ENCODE assay signal across 28 cellular contexts in the genomic region with DNA sequence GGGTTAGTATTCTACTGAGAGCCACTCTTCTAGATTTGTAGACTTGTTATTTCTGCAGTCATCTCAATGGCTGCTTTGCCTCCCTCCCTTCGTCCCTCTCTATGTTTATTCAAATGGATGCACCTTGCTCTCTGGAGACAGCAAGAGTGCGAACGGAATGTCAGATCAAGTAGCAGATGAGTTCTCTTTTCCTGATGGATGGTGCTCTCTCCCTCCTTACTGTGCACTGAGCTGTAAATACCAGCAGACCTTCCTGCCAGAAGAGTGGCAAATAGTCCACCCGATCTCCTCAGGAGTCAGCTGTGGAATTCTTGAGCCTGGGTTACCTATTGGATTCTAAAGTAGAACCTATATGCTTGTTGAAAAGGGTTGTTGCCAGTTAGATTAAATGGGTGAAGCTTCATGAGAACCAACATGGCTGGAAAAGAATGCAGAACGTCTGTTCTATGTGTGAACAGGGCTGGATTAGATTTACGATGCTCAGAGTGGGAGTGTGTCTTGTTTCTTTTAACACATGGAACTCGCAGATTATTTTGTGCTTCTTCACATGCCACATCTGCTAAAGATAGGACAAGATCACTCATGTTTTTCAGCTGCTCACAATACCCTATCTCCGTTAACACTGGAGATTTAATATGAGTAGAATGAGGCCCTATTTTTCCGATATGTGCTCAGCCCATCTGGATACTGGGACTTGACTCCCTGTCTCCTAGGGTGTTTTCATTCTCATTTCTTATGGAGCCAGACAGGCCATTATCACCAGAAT. TPM values are rescaled to one million over a fixed set of nuclear protein-coding genes. Genes with fewer than 3 reads are reported as not detected.
DNase-seq lines count a peak whose midpoint lies in the region; ATAC-seq and TF ChIP-seq lines count a peak whose summit lies in the region.
"Had no signal": no experiment of that assay in that cellular context is flagged by ENCODE, and none has a peak within 500 bp of the region (broad histone marks: within the 10 kb centered on the region; RNA-seq: fewer than 3 reads in every experiment).

No MANE protein-coding gene starts in this region.

- no peak for ATAC-seq in stimulated activated effector memory CD8-positive, alpha-beta T cell treated with anti-CD3 and anti-CD28 coated beads, Interleukin-12 subunit alpha, Interleukin-12 subunit beta, amount 100 ng/mL, for 72 hours
- ATAC-seq in effector memory CD8-positive, alpha-beta T cell (replicated peaks): no peak
- ATAC-seq: gastrocnemius medialis, SK-N-SH treated with all-trans-retinoic acid at 6 μM for 48 hours had no signal

- DNase-seq in activated CD4-positive, alpha-beta T cell treated with anti-CD3 and anti-CD28 coated beads, Interleukin-2, amount 10 ng/mL, durations not matched to agents 7 days and 5 days: no peak
- DNase-seq in activated CD4-positive, alpha-beta T cell treated with anti-CD3 and anti-CD28 coated beads, Interleukin-2, amount 50 U/mL, for 48 hours: no peak
- DNase-seq in NCI-H187 (lab: John Stamatoyannopoulos, UW) (peak; percentile 9 to 43), dorsolateral prefrontal cortex (no peak), GM13976 (ENCODE audit: low spot score) (no peak), RPMI8226 (no peak)
- peak in 1 of 2 donors; percentile 43 for DNase-seq in stimulated activated effector memory CD8-positive, alpha-beta T cell treated with anti-CD3 and anti-CD28 coated beads, Interleukin-12 subunit alpha, Interleukin-12 subunit beta, amount 100 ng/mL, for 72 hours (ENCODE audit: low spot score in 2 of 2)
- no peak for DNase-seq in effector memory CD8-positive, alpha-beta T cell
- DNase-seq: activated CD4-positive, alpha-beta memory T cell treated with anti-CD3 and anti-CD28 coated beads, Interleukin-2, amount 10 ng/mL, durations not matched to agents 7 days and 5 days; activated naive CD8-positive, alpha-beta T cell treated with anti-CD3 and anti-CD28 coated beads, Interleukin-2, amount 10 ng/mL, durations not matched to agents 7 days and 5 days; activated T-cell treated with anti-CD3 and anti-CD28 coated beads, Interleukin-2, amount 50 U/mL, for 1 hour; Caco-2; effector CD4-positive, alpha-beta T cell; esophagus squamous epithelium; gastrocnemius medialis; GOT3; kidney glomerular epithelial cell; MG63; NCI-H1436; NCI-H69; occipital lobe; stimulated activated CD4-positive, alpha-beta T cell treated with anti-CD3 and anti-CD28 coated beads, Interleukin-2, amount 100 ng/mL, for 48 hours; stimulated activated naive CD4-positive, alpha-beta T cell treated with Interleukin-2 at 50 U/mL for 16 hours; trophoblast cell had no signal

- H3K4me1 Mint-ChIP-seq in activated CD4-positive, alpha-beta T cell treated with anti-CD3 and anti-CD28 coated beads, Interleukin-2, amount 10 ng/mL, durations not matched to agents 7 days and 5 days: peaks cover 27% of the 10 kb centered on the region
- peaks cover 47% of the 10 kb centered on the region for H3K4me1 Mint-ChIP-seq in stimulated activated effector memory CD8-positive, alpha-beta T cell treated with anti-CD3 and anti-CD28 coated beads, Interleukin-12 subunit alpha, Interleukin-12 subunit beta, amount 100 ng/mL, for 72 hours
- H3K4me1 Mint-ChIP-seq in effector memory CD8-positive, alpha-beta T cell (ENCODE audit: low read depth in 2 of 2): peaks cover 37 to 52% of the 10 kb centered on the region in 2 donors

- intact Hi-C loops in dorsolateral prefrontal cortex (cut with DNase I): loop anchor here in 1 of 2 donors (5.0 kb wide), 1 partner anchor 35 kb away; no protein-coding TSS in a partner anchor

- no peaks in the 10 kb centered on the region for H3K27me3 ChIP-seq in dorsolateral prefrontal cortex

- peak overlapping the region; percentile 27 for H3K27ac Mint-ChIP-seq in activated CD4-positive, alpha-beta T cell treated with anti-CD3 and anti-CD28 coated beads, Interleukin-2, amount 10 ng/mL, durations not matched to agents 7 days and 5 days
- H3K27ac Mint-ChIP-seq in stimulated activated effector memory CD8-positive, alpha-beta T cell treated with anti-CD3 and anti-CD28 coated beads, Interleukin-12 subunit alpha, Interleukin-12 subunit beta, amount 100 ng/mL, for 72 hours: peak overlapping the region; percentile 72
- peak overlapping the region in 1 of 2 donors; percentile 3 for H3K27ac Mint-ChIP-seq in effector memory CD8-positive, alpha-beta T cell
- H3K27ac Mint-ChIP-seq: memory B cell had no signal

- POLR2A ChIA-PET in activated CD4-positive, alpha-beta T cell treated with anti-CD3 and anti-CD28 coated beads, Interleukin-2, amount 10 ng/mL, durations not matched to agents 7 days and 5 days (lab: Charles Lee): no interaction called here

- peak overlapping the region in 49 of 59 donors; percentile 1 to 98 (median 53) for H3K27ac ChIP-seq in dorsolateral prefrontal cortex
- H3K27ac ChIP-seq: esophagus squamous epithelium, gastrocnemius medialis, VCaP had no signal

- no peak overlapping the region for H3K4me3 Mint-ChIP-seq in activated CD4-positive, alpha-beta T cell treated with anti-CD3 and anti-CD28 coated beads, Interleukin-2, amount 10 ng/mL, durations not matched to agents 7 days and 5 days
- H3K4me3 Mint-ChIP-seq in stimulated activated effector memory CD8-positive, alpha-beta T cell treated with anti-CD3 and anti-CD28 coated beads, Interleukin-12 subunit alpha, Interleukin-12 subunit beta, amount 100 ng/mL, for 72 hours: no peak overlapping the region
- H3K4me3 Mint-ChIP-seq in effector memory CD8-positive, alpha-beta T cell: peak overlapping the region in 1 of 2 donors; percentile 59
- H3K4me3 Mint-ChIP-seq: activated CD4-positive, alpha-beta memory T cell treated with anti-CD3 and anti-CD28 coated beads, Interleukin-2, amount 10 ng/mL, durations not matched to agents 7 days and 5 days; memory B cell had no signal

- H3K9me3 Mint-ChIP-seq in activated CD4-positive, alpha-beta T cell treated with anti-CD3 and anti-CD28 coated beads, Interleukin-2, amount 10 ng/mL, durations not matched to agents 7 days and 5 days: no peaks in the 10 kb centered on the region
- H3K9me3 Mint-ChIP-seq in stimulated activated effector memory CD8-positive, alpha-beta T cell treated with anti-CD3 and anti-CD28 coated beads, Interleukin-12 subunit alpha, Interleukin-12 subunit beta, amount 100 ng/mL, for 72 hours: no peaks in the 10 kb centered on the region
- no peaks in the 10 kb centered on the region for H3K9me3 Mint-ChIP-seq in effector memory CD8-positive, alpha-beta T cell
- H3K9me3 Mint-ChIP-seq: activated CD4-positive, alpha-beta memory T cell treated with anti-CD3 and anti-CD28 coated beads, Interleukin-2, amount 10 ng/mL, durations not matched to agents 7 days and 5 days; activated naive CD8-positive, alpha-beta T cell treated with anti-CD3 and anti-CD28 coated beads, Interleukin-2, amount 10 ng/mL, durations not matched to agents 7 days and 5 days; memory B cell had no signal

- TF ChIP-seq CTCF in dorsolateral prefrontal cortex (IDR thresholded peaks at IDR 0.05 in 54 of 56, conservative IDR thresholded peaks at IDR 0.05 in 2 of 56; ENCODE audit: low read depth in 1 of 56, partially characterized antibody in 56 of 56) (no peak), GM13976 (IDR thresholded peaks at IDR 0.05; ENCODE audit: borderline replicate concordance, control extremely low read depth, extremely low read depth, insufficient read depth, missing control alignments) (no peak)

- peak overlapping the region in 34 of 59 donors; percentile 4 to 91 (median 26) for H3K4me3 ChIP-seq in dorsolateral prefrontal cortex
- H3K4me3 ChIP-seq: esophagus squamous epithelium, gastrocnemius medialis, MG63 had no signal

- in situ Hi-C loops in GM13976 (cut with MboI; ENCODE audit: low sequenced_read_pairs, unreplicated experiment): no loop called here

- CTCF ChIA-PET in activated CD4-positive, alpha-beta T cell treated with anti-CD3 and anti-CD28 coated beads, Interleukin-2, amount 10 ng/mL, durations not matched to agents 7 days and 5 days (lab: Charles Lee): no interaction called here

- peaks cover 23% of the 10 kb centered on the region for H3K36me3 Mint-ChIP-seq in activated CD4-positive, alpha-beta T cell treated with anti-CD3 and anti-CD28 coated beads, Interleukin-2, amount 10 ng/mL, durations not matched to agents 7 days and 5 days (ENCODE audit: low read depth)
- peaks cover 12% of the 10 kb centered on the region for H3K36me3 Mint-ChIP-seq in stimulated activated effector memory CD8-positive, alpha-beta T cell treated with anti-CD3 and anti-CD28 coated beads, Interleukin-12 subunit alpha, Interleukin-12 subunit beta, amount 100 ng/mL, for 72 hours
- peaks cover 14% of the 10 kb centered on the region for H3K36me3 Mint-ChIP-seq in effector memory CD8-positive, alpha-beta T cell (ENCODE audit: insufficient read depth)
- H3K36me3 Mint-ChIP-seq: memory B cell had no signal

- H3K27me3 Mint-ChIP-seq in activated CD4-positive, alpha-beta T cell treated with anti-CD3 and anti-CD28 coated beads, Interleukin-2, amount 10 ng/mL, durations not matched to agents 7 days and 5 days: peaks cover 51% of the 10 kb centered on the region
- H3K27me3 Mint-ChIP-seq in effector memory CD8-positive, alpha-beta T cell: peaks cover 0 to 20% of the 10 kb centered on the region in 2 donors

RNA-seq across cellular contexts. Expression of a gene that starts 6.1 kb away (rescaled TPM):
- total RNA-seq in activated CD4-positive, alpha-beta T cell treated with anti-CD3 and anti-CD28 coated beads, Interleukin-2, amount 10 ng/mL, durations not matched to agents 7 days and 5 days: 1 to 10 TPM; 4.2 to 4.5 TPM
- total RNA-seq in dorsolateral prefrontal cortex: 100 to 1,000 TPM; 319 to 543 (median 428) TPM
- total RNA-seq: A673 had no signal

Comparison
In these comparisons a context has a peak if more than half of its experiments do, and no peak if none do; other contexts are left out.
1. DNase-seq: peak in NCI-H187 (2 of 2); none in activated CD4-positive, alpha-beta T cell treated with anti-CD3 and anti-CD28 coated beads, Interleukin-2, amount 10 ng/mL, durations not matched to agents 7 days and 5 days (single experiment), activated CD4-positive, alpha-beta T cell treated with anti-CD3 and anti-CD28 coated beads, Interleukin-2, amount 50 U/mL, for 48 hours (0 of 2), dorsolateral prefrontal cortex (0 of 10), GM13976 (single experiment), RPMI8226 (single experiment) and effector memory CD8-positive, alpha-beta T cell (0 of 3).
2. RNA of a gene that starts 6.1 kb away (total RNA-seq): 319 to 543 TPM in dorsolateral prefrontal cortex; 4.2 to 4.5 TPM in activated CD4-positive, alpha-beta T cell treated with anti-CD3 and anti-CD28 coated beads, Interleukin-2, amount 10 ng/mL, durations not matched to agents 7 days and 5 days; every median in the first group is over 10 times any median in the second.